In the genomic region with DNA sequence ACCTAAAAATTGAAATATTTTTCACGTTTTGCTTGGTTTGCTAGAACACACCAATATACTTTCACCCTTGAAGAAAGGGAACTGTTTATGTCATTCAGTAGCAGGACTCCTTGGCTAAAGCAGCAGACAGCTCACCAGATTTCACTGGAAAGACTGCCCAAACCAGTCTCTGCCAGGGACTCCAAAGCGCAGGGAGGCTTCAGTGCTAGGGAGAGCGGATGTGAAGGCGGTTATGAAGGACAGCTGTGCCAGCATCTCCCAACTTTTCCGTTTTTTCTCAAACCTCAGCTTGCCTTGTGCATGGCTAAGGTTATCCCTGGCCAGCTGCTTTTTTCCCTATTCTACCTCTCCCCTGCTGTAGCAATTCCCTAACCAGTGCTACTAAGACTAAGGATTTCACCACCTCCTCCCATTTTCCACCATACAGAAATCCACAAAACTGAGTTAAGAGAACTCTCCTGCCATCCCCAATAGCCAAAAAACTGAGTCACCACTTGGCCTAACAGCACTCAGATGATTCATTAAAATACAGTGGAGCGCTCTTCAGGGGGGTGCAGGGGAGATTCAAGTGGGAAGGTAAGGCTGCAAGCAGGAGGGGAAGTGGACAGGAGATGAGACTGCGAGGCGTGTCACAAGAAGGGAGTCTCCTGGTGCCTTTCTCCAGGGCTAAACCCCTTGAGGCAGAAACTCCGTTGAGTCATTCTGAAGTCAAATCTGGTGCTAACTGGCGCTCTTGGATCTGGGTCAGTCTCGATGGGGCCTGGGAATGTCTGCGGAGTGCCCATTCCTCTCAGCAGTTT, we compare ENCODE assay signal across 1 cellular context.
TF ChIP-seq lines count a peak whose summit lies in the region.

No MANE protein-coding gene starts in this region.

TF ChIP-seq in WTC11, 78 proteins besides CTCF, POLR2A, EP300 and RAD21 (continued from another document):
- TF ChIP-seq, protein P1, sequence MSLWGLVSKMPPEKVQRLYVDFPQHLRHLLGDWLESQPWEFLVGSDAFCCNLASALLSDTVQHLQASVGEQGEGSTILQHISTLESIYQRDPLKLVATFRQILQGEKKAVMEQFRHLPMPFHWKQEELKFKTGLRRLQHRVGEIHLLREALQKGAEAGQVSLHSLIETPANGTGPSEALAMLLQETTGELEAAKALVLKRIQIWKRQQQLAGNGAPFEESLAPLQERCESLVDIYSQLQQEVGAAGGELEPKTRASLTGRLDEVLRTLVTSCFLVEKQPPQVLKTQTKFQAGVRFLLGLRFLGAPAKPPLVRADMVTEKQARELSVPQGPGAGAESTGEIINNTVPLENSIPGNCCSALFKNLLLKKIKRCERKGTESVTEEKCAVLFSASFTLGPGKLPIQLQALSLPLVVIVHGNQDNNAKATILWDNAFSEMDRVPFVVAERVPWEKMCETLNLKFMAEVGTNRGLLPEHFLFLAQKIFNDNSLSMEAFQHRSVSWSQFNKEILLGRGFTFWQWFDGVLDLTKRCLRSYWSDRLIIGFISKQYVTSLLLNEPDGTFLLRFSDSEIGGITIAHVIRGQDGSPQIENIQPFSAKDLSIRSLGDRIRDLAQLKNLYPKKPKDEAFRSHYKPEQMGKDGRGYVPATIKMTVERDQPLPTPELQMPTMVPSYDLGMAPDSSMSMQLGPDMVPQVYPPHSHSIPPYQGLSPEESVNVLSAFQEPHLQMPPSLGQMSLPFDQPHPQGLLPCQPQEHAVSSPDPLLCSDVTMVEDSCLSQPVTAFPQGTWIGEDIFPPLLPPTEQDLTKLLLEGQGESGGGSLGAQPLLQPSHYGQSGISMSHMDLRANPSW (CRISPR knock-in tag; conservative IDR thresholded peaks at IDR 0.05; ENCODE audit: low read depth) = no peak
- TF ChIP-seq, protein P2, sequence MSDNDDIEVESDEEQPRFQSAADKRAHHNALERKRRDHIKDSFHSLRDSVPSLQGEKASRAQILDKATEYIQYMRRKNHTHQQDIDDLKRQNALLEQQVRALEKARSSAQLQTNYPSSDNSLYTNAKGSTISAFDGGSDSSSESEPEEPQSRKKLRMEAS (CRISPR knock-in tag; IDR thresholded peaks at IDR 0.05) = no peak
- no peak for TF ChIP-seq ZNF671 (CRISPR knock-in tag; IDR thresholded peaks at IDR 0.05)
- no peak for TF ChIP-seq TP53 (CRISPR knock-in tag; IDR thresholded peaks at IDR 0.05)
- TF ChIP-seq, protein P3, sequence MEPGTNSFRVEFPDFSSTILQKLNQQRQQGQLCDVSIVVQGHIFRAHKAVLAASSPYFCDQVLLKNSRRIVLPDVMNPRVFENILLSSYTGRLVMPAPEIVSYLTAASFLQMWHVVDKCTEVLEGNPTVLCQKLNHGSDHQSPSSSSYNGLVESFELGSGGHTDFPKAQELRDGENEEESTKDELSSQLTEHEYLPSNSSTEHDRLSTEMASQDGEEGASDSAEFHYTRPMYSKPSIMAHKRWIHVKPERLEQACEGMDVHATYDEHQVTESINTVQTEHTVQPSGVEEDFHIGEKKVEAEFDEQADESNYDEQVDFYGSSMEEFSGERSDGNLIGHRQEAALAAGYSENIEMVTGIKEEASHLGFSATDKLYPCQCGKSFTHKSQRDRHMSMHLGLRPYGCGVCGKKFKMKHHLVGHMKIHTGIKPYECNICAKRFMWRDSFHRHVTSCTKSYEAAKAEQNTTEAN (CRISPR knock-in tag; IDR thresholded peaks at IDR 0.05) = no peak
- TF ChIP-seq, protein P4, sequence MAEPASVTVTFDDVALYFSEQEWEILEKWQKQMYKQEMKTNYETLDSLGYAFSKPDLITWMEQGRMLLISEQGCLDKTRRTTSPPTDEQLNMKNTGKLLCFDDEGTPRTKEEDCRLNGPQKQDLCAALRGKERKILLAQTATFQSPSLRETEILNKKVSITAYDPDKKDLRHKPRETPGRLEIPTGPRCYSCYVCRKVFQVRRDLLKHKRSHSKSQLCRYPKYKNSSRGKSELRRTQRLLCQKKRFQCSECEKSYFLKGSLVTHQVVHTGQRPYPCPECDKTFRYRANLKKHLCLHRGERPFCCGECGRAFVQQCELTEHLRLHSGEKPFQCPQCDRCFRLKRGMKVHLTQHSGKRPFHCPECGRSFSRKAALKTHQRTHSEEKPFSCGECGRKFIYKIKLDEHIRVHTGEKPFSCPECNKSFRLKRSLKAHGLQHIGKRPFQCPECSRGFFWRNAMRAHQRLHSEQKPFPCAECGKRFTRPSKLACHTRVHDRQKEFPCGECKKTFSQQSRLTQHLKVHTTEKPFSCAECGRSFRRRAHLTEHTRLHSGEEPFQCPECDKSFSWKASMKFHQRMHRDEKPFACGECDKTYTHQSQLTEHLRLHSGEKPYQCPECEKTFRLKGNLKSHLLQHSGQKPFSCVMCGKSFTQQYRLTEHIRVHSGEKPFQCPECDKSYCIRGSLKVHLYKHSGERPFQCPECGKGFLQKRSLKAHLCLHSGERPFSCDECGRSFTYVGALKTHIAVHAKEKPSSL (CRISPR knock-in tag; conservative IDR thresholded peaks at IDR 0.05) = no peak
- TF ChIP-seq, protein P5, sequence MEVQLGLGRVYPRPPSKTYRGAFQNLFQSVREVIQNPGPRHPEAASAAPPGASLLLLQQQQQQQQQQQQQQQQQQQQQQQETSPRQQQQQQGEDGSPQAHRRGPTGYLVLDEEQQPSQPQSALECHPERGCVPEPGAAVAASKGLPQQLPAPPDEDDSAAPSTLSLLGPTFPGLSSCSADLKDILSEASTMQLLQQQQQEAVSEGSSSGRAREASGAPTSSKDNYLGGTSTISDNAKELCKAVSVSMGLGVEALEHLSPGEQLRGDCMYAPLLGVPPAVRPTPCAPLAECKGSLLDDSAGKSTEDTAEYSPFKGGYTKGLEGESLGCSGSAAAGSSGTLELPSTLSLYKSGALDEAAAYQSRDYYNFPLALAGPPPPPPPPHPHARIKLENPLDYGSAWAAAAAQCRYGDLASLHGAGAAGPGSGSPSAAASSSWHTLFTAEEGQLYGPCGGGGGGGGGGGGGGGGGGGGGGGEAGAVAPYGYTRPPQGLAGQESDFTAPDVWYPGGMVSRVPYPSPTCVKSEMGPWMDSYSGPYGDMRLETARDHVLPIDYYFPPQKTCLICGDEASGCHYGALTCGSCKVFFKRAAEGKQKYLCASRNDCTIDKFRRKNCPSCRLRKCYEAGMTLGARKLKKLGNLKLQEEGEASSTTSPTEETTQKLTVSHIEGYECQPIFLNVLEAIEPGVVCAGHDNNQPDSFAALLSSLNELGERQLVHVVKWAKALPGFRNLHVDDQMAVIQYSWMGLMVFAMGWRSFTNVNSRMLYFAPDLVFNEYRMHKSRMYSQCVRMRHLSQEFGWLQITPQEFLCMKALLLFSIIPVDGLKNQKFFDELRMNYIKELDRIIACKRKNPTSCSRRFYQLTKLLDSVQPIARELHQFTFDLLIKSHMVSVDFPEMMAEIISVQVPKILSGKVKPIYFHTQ (CRISPR knock-in tag; IDR thresholded peaks at IDR 0.05) = no peak
- TF ChIP-seq, protein P6, sequence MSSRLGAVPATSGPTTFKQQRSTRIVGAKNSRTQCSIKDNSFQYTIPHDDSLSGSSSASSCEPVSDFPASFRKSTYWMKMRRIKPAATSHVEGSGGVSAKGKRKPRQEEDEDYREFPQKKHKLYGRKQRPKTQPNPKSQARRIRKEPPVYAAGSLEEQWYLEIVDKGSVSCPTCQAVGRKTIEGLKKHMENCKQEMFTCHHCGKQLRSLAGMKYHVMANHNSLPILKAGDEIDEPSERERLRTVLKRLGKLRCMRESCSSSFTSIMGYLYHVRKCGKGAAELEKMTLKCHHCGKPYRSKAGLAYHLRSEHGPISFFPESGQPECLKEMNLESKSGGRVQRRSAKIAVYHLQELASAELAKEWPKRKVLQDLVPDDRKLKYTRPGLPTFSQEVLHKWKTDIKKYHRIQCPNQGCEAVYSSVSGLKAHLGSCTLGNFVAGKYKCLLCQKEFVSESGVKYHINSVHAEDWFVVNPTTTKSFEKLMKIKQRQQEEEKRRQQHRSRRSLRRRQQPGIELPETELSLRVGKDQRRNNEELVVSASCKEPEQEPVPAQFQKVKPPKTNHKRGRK (CRISPR knock-in tag; IDR thresholded peaks at IDR 0.05; ENCODE audit: borderline replicate concordance) = no peak
- TF ChIP-seq, protein P7, sequence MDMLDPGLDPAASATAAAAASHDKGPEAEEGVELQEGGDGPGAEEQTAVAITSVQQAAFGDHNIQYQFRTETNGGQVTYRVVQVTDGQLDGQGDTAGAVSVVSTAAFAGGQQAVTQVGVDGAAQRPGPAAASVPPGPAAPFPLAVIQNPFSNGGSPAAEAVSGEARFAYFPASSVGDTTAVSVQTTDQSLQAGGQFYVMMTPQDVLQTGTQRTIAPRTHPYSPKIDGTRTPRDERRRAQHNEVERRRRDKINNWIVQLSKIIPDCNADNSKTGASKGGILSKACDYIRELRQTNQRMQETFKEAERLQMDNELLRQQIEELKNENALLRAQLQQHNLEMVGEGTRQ (CRISPR knock-in tag; IDR thresholded peaks at IDR 0.05) = no peak
- TF ChIP-seq NR2C2 (CRISPR knock-in tag; IDR thresholded peaks at IDR 0.05) = no peak
- no peak for TF ChIP-seq ZNF263 (CRISPR knock-in tag; IDR thresholded peaks at IDR 0.05; ENCODE audit: low read depth)
- TF ChIP-seq KAT7 (CRISPR knock-in tag; IDR thresholded peaks at IDR 0.05; ENCODE audit: borderline replicate concordance) = no peak
- TF ChIP-seq, protein P8, sequence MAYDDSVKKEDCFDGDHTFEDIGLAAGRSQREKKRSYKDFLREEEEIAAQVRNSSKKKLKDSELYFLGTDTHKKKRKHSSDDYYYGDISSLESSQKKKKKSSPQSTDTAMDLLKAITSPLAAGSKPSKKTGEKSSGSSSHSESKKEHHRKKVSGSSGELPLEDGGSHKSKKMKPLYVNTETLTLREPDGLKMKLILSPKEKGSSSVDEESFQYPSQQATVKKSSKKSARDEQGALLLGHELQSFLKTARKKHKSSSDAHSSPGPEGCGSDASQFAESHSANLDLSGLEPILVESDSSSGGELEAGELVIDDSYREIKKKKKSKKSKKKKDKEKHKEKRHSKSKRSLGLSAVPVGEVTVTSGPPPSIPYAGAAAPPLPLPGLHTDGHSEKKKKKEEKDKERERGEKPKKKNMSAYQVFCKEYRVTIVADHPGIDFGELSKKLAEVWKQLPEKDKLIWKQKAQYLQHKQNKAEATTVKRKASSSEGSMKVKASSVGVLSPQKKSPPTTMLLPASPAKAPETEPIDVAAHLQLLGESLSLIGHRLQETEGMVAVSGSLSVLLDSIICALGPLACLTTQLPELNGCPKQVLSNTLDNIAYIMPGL (CRISPR knock-in tag; IDR thresholded peaks at IDR 0.05) = no peak
- TF ChIP-seq RELA (CRISPR knock-in tag; IDR thresholded peaks at IDR 0.05; ENCODE audit: borderline replicate concordance) = no peak
